ENCODE assay signal across 7 cellular contexts in genomic region chr4:123666486-123666885, GRCh38.
"Had no signal": no experiment of that assay in that cellular context is flagged by ENCODE, and none has a peak within 500 bp of the region (broad histone marks: within the 10 kb centered on the region; RNA-seq: fewer than 3 reads in every experiment).

No MANE protein-coding gene starts in this region.

- FAIRE-seq: H1, H54, HTR-8/SVneo, K562 had no signal

- ATAC-seq: GM23338, K562 had no signal

- H3K4me2 ChIP-seq: GM23338 had no signal

- H3K4me3 ChIP-seq: GM23338, K562 had no signal

- DNase-seq: H9, HCEC 1CT had no signal

- H2AFZ ChIP-seq: GM23338 had no signal

- H3K4me3 Mint-ChIP-seq: GM23338, H9 had no signal

- H3K4me1 Mint-ChIP-seq: GM23338 had no signal

- H3K27ac Mint-ChIP-seq: GM23338, H9 had no signal
